25 cellular contexts compared by ENCODE assay signal in the genomic region with DNA sequence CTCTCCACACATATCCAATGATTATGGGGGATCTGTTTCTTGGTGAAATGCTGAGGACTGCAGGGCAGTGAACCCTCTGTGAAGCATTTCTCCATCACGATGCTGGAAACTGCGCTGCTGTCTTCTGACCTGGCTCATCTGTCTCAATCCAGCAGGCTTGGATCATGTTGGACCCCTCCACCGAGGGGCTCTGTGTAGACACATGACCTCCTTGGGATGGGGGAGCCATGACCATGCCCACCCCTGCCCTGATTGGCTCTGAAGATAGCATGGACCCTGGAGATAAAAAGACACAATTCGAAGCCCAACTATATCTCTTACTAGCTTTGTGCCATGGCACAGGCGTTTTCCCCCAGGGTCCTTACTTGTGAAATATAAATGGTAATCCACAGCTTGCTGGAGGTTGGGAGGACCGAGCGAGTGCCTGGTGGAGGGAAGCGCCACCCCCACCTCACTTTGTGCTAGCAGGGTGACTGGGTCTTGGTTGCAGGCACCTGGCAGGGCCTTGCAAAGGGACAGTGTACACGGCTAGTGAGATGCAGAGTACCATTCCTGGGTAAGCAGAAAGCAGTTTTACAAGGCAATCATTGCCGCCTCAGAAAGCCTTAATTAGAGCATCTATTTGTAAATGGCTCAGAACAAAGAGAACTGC. TPM values are rescaled to one million over a fixed set of nuclear protein-coding genes. Genes with fewer than 3 reads are reported as not detected.
"Had no signal": no experiment of that assay in that cellular context is flagged by ENCODE, and none has a peak within 500 bp of the region (broad histone marks: within the 10 kb centered on the region; RNA-seq: fewer than 3 reads in every experiment).

No MANE protein-coding gene starts in this region.

- H3K4me3 ChIP-seq: body of pancreas, colonic mucosa, left lung, tibial nerve, vagina had no signal

- H3K27ac ChIP-seq: body of pancreas, colonic mucosa, foreskin keratinocyte, left lung, tibial nerve, vagina, WERI-Rb-1 had no signal

- H3K27ac Mint-ChIP-seq: activated naive CD8-positive, alpha-beta T cell; nephron; progenitor cell of endocrine pancreas had no signal

- H3K36me3 ChIP-seq: colonic mucosa, left lung, tibial nerve, vagina, WERI-Rb-1 had no signal

- H3K9me3 Mint-ChIP-seq: nephron had no signal

- FAIRE-seq: keratinocyte had no signal

- H3K36me3 Mint-ChIP-seq: activated naive CD8-positive, alpha-beta T cell had no signal

- H3K4me1 Mint-ChIP-seq: nephron had no signal

- H3K4me1 ChIP-seq: colonic mucosa, foreskin keratinocyte, left lung, tibial nerve had no signal

- H3K9me3 ChIP-seq: body of pancreas, colonic mucosa, left lung, tibial nerve, vagina had no signal

- ATAC-seq: body of pancreas; foreskin keratinocyte; left lung; stimulated activated naive CD8-positive, alpha-beta T cell treated with anti-CD3 and anti-CD28 coated beads, Interleukin-15, Interleukin-2, amounts not matched to agents 100 U/mL and 50 U/mL, for 24 hours had no signal

- DNase-seq: activated CD4-positive, alpha-beta T cell treated with anti-CD3 and anti-CD28 coated beads for 1 hour; activated CD8-positive, alpha-beta memory T cell treated with anti-CD3 and anti-CD28 coated beads for 24 hours; activated CD8-positive, alpha-beta memory T cell treated with anti-CD3 and anti-CD28 coated beads, Interleukin-2, amount 50 U/mL, for 48 hours; activated gamma-delta T cell; activated T-cell treated with anti-CD3 and anti-CD28 coated beads, Interleukin-2, amount 50 U/mL, for 48 hours; amygdala; body of pancreas; central memory CD4-positive, alpha-beta T cell; colonic mucosa; foreskin keratinocyte; left lung; midbrain; occipital lobe; stimulated activated naive CD8-positive, alpha-beta T cell treated with anti-CD3 and anti-CD28 coated beads, Interleukin-15, Interleukin-2, amounts not matched to agents 100 U/mL and 50 U/mL, for 24 hours; WERI-Rb-1 had no signal

- H3K4me3 Mint-ChIP-seq: activated naive CD8-positive, alpha-beta T cell; nephron had no signal

RNA-seq across cellular contexts. Expression of gene KRT83, which starts 2.3 kb away (rescaled TPM):
- total RNA-seq: body of pancreas; colonic mucosa; epithelial cell of proximal tubule; fibroblast of lung; foreskin keratinocyte; left lung; lung microvascular endothelial cell; occipital lobe; progenitor cell of endocrine pancreas; T-helper 2 cell treated with Interferon-gamma antibody and Interleukin-4, amounts not matched to agents 100 ng/mL and 5 ng/mL, for 36 hours; tibial nerve; vagina had no signal
- polyA plus RNA-seq: fibroblast of lung, foreskin keratinocyte, keratinocyte had no signal

RNA-seq across cellular contexts. Expression of gene KRT81, which starts 32.2 kb away (rescaled TPM):
- total RNA-seq: body of pancreas, fibroblast of lung, foreskin keratinocyte, left lung, lung microvascular endothelial cell, occipital lobe, progenitor cell of endocrine pancreas, tibial nerve, vagina had no signal
- polyA plus RNA-seq: fibroblast of lung had no signal

RNA-seq across cellular contexts. Expression of gene KRT85, which starts 43.7 kb away (rescaled TPM):
- total RNA-seq: body of pancreas; colonic mucosa; epithelial cell of proximal tubule; fibroblast of lung; foreskin keratinocyte; left lung; lung microvascular endothelial cell; occipital lobe; progenitor cell of endocrine pancreas; T-helper 2 cell treated with Interferon-gamma antibody and Interleukin-4, amounts not matched to agents 100 ng/mL and 5 ng/mL, for 36 hours; tibial nerve; vagina had no signal
- polyA plus RNA-seq: fibroblast of lung, foreskin keratinocyte, keratinocyte had no signal

RNA-seq across cellular contexts. Expression of gene KRT86, which starts 49.1 kb away (rescaled TPM):
- total RNA-seq: lung microvascular endothelial cell, progenitor cell of endocrine pancreas, tibial nerve, vagina had no signal
- polyA plus RNA-seq: keratinocyte had no signal
